ENCODE assay signal across 1 cellular context in genomic region chr15:56244811-56245576, GRCh38.
TF ChIP-seq lines count a peak whose summit lies in the region.

No MANE protein-coding gene starts in this region.

TF ChIP-seq in K562, 482 proteins besides CTCF, POLR2A, EP300 and RAD21 (continued from another document and continues in another):
- TF ChIP-seq, protein P1, sequence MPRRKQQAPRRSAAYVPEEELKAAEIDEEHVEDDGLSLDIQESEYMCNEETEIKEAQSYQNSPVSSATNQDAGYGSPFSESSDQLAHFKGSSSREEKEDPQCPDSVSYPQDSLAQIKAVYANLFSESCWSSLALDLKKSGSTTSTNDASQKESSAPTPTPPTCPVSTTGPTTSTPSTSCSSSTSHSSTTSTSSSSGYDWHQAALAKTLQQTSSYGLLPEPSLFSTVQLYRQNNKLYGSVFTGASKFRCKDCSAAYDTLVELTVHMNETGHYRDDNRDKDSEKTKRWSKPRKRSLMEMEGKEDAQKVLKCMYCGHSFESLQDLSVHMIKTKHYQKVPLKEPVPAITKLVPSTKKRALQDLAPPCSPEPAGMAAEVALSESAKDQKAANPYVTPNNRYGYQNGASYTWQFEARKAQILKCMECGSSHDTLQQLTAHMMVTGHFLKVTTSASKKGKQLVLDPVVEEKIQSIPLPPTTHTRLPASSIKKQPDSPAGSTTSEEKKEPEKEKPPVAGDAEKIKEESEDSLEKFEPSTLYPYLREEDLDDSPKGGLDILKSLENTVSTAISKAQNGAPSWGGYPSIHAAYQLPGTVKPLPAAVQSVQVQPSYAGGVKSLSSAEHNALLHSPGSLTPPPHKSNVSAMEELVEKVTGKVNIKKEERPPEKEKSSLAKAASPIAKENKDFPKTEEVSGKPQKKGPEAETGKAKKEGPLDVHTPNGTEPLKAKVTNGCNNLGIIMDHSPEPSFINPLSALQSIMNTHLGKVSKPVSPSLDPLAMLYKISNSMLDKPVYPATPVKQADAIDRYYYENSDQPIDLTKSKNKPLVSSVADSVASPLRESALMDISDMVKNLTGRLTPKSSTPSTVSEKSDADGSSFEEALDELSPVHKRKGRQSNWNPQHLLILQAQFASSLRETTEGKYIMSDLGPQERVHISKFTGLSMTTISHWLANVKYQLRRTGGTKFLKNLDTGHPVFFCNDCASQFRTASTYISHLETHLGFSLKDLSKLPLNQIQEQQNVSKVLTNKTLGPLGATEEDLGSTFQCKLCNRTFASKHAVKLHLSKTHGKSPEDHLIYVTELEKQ (CRISPR knock-in tag; IDR thresholded peaks at IDR 0.05), result no peak
- TF ChIP-seq ATF3 (IDR thresholded peaks at IDR 0.05), result peak; percentile 52; the same call in 1 of the 2 replicates
- TF ChIP-seq ATF3 (CRISPR knock-in tag; conservative IDR thresholded peaks at IDR 0.05), result no peak
- TF ChIP-seq YY1 (IDR thresholded peaks at IDR 0.05; ENCODE audit: borderline replicate concordance in 1 of 3, control insufficient read depth in 1 of 3, extremely low read depth in 1 of 3, insufficient read depth in 3 of 3, insufficient read length in 1 of 3, insufficient replicate concordance in 2 of 3, low read depth in 1 of 3, low read length in 2 of 3), result peak in 1 of 3 experiments; percentile 0
- TF ChIP-seq BRD4 (IDR thresholded peaks at IDR 0.05), result peak; percentile 17; the same call in 1 of the 2 replicates
- peak; percentile 44; the same call in 1 of the 2 replicates for TF ChIP-seq NFRKB (IDR thresholded peaks at IDR 0.05; ENCODE audit: low read depth)
- TF ChIP-seq SMAD4 (CRISPR knock-in tag; conservative IDR thresholded peaks at IDR 0.05), result peak; percentile 71; the same call in 1 of the 2 replicates
- TF ChIP-seq MTA1 (IDR thresholded peaks at IDR 0.05; ENCODE audit: borderline replicate concordance), result no peak
- no peak for TF ChIP-seq NBN (IDR thresholded peaks at IDR 0.05; ENCODE audit: low read depth)
- peak; percentile 78; the same call in 1 of the 2 replicates for TF ChIP-seq MYC (IDR thresholded peaks at IDR 0.05; ENCODE audit: low read depth, low read length)
- TF ChIP-seq MYC (CRISPR knock-in tag; IDR thresholded peaks at IDR 0.05; ENCODE audit: borderline replicate concordance, low read depth), result no peak
- TF ChIP-seq CREB3 (tag; conservative IDR thresholded peaks at IDR 0.05; ENCODE audit: low read depth), result peak; percentile 47; the same call in 1 of the 2 replicates
- TF ChIP-seq, protein P2, sequence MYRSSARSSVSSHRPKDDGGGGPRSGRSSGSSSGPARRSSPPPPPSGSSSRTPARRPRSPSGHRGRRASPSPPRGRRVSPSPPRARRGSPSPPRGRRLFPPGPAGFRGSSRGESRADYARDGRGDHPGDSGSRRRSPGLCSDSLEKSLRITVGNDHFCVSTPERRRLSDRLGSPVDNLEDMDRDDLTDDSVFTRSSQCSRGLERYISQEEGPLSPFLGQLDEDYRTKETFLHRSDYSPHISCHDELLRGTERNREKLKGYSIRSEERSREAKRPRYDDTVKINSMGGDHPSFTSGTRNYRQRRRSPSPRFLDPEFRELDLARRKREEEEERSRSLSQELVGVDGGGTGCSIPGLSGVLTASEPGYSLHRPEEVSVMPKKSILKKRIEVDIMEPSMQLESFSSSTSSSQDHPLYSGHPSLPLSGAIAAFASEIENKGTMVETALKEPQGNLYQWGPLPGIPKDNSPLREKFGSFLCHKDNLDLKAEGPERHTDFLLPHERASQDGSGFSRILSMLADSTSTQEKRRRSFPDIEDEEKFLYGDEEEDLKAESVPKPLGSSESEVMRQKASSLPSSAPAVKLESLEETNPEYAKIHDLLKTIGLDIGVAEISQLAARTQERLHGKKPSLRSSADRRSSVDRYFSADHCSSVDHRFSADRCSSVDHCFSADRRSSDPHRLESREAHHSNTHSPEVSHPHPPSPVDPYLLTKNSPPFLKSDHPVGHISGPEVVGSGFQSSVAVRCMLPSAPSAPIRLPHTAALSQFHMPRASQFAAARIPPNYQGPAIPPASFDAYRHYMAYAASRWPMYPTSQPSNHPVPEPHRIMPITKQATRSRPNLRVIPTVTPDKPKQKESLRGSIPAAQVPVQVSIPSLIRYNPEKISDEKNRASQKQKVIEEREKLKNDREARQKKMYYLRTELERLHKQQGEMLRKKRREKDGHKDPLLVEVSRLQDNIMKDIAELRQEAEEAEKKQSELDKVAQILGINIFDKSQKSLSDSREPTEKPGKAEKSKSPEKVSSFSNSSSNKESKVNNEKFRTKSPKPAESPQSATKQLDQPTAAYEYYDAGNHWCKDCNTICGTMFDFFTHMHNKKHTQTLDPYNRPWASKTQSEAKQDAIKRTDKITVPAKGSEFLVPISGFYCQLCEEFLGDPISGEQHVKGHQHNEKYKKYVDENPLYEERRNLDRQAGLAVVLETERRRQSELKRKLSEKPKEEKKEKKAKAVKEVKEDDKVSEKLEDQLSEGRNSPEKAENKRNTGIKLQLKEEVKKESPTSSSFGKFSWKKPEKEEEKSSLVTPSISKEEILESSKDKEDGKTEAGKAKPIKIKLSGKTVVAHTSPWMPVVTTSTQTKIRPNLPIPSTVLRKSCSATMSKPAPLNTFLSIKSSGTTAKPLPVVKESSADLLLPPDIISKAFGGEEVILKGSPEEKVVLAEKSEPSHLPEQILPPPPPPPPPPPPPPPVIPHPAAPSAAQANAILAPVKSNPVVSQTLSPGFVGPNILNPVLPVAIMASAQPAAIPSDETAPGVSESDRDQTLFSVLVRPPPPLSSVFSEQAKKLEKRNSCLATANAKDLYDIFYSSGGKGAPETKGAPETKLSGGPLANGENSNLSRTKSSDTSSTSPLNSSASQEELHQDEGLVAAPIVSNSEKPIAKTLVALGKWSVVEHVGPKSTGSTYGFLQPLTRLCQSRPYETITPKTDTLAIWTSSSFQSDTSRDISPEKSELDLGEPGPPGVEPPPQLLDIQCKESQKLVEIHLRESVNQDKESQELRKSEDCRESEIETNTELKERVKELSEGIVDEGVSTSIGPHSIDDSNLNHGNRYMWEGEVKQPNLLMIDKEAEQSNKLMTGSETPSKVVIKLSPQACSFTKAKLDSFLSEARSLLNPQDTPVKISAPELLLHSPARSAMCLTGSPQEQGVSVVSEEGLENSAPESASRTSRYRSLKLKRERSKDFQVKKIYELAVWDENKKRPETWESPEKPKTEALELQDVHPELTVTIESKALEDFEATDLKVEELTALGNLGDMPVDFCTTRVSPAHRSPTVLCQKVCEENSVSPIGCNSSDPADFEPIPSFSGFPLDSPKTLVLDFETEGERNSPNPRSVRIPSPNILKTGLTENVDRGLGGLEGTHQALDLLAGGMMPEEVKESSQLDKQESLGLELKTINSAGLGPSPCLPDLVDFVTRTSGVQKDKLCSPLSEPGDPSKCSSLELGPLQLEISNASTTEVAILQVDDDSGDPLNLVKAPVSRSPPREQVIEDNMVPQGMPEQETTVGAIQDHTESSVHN (IDR thresholded peaks at IDR 0.05; ENCODE audit: borderline replicate concordance in 1 of 2, low read depth in 1 of 2), result no peak
- peak; percentile 13; the same call in 1 of the 2 replicates for TF ChIP-seq ELF2 (CRISPR knock-in tag; IDR thresholded peaks at IDR 0.05)
- no peak for TF ChIP-seq NR2C1 (IDR thresholded peaks at IDR 0.05)
- TF ChIP-seq NR2C1 (tag; IDR thresholded peaks at IDR 0.05), result peak; percentile 22; the same call in 1 of the 2 replicates
- TF ChIP-seq, protein P3, sequence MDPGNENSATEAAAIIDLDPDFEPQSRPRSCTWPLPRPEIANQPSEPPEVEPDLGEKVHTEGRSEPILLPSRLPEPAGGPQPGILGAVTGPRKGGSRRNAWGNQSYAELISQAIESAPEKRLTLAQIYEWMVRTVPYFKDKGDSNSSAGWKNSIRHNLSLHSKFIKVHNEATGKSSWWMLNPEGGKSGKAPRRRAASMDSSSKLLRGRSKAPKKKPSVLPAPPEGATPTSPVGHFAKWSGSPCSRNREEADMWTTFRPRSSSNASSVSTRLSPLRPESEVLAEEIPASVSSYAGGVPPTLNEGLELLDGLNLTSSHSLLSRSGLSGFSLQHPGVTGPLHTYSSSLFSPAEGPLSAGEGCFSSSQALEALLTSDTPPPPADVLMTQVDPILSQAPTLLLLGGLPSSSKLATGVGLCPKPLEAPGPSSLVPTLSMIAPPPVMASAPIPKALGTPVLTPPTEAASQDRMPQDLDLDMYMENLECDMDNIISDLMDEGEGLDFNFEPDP (CRISPR knock-in tag; IDR thresholded peaks at IDR 0.05), result no peak
- TF ChIP-seq CXXC5 (CRISPR knock-in tag; IDR thresholded peaks at IDR 0.05), result 0 out of 2 replicates have a peak, but pooled peaks have one; percentile 41
- peak; percentile 92 for TF ChIP-seq DACH1 (IDR thresholded peaks at IDR 0.05; ENCODE audit: partially characterized antibody)
- no peak for TF ChIP-seq TCF3 (CRISPR knock-in tag; IDR thresholded peaks at IDR 0.05)
- TF ChIP-seq ZNF740 (CRISPR knock-in tag; IDR thresholded peaks at IDR 0.05), result peak; percentile 93
- TF ChIP-seq ZNF740 (tag; IDR thresholded peaks at IDR 0.05), result peak in 1 of 2 experiments; percentile 80; a peak in 1 of 4 replicates
- TF ChIP-seq TAF1 (IDR thresholded peaks at IDR 0.05; ENCODE audit: control insufficient read depth, extremely low read depth, insufficient read depth, low read length, severe bottlenecking), result peak; percentile 28
- peak; percentile 85 for TF ChIP-seq ZNF589 (CRISPR knock-in tag; IDR thresholded peaks at IDR 0.05; ENCODE audit: low read depth)
- TF ChIP-seq ZNF592 (IDR thresholded peaks at IDR 0.05), result peak; percentile 78; the same call in 1 of the 2 replicates
- TF ChIP-seq, protein P4, sequence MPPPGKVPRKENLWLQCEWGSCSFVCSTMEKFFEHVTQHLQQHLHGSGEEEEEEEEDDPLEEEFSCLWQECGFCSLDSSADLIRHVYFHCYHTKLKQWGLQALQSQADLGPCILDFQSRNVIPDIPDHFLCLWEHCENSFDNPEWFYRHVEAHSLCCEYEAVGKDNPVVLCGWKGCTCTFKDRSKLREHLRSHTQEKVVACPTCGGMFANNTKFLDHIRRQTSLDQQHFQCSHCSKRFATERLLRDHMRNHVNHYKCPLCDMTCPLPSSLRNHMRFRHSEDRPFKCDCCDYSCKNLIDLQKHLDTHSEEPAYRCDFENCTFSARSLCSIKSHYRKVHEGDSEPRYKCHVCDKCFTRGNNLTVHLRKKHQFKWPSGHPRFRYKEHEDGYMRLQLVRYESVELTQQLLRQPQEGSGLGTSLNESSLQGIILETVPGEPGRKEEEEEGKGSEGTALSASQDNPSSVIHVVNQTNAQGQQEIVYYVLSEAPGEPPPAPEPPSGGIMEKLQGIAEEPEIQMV (tag; conservative IDR thresholded peaks at IDR 0.05; ENCODE audit: low read depth), result 0 out of 2 replicates have a peak, but pooled peaks have one; percentile 15
